ENCODE assay signal across 1 cellular context in the genomic region with DNA sequence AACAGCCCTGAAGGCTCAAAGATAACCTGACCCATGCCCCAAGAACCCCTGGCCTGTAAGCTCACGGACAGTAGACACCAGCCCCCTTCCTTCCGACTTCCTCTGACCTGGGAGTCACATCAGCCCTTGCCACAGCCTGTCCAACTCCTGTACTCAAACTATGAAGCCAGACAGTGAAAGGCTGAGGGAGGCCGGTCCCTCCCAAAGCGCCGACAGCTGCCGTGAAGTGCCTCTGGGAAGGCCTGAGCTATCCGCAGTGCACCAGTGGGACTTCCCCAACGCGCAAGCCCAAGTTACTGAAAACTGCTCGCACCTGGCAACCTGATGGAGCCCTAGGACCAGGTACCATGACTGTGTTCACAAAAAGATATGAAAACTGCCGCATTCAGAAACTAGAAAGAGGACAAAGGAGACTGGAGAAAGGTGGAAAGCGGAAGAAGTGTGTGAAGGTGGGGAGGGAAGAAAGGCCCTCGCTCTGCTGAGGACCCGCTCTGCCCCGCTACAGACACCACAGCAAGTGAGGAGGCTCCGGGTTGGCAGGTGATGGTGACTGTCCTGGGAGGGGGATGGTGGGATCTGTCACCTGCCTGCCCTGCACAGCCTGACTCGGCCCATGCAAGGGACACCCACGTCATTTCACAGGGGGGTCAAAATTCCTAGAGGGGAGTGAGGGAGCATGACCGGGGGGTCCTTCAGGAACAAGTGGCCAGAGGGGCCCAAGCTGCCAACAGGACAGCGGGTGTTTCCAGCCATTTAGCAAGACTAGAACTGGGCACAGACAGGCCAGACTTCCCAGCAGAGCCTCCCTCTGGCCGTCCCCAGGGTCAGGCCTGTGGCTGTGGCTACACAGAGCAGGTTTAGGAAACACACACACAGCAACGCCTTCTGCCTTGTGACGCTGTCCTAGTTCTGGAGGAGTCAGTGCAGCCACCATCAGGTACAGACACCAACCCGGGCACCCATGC.
TF ChIP-seq lines count a peak whose summit lies in the region.

No MANE protein-coding gene starts in this region.

TF ChIP-seq in GM23338, 12 proteins besides CTCF, POLR2A, EP300 and RAD21 (continued from another document):
- no peak for TF ChIP-seq ETS1 (IDR thresholded peaks at IDR 0.05)
